ENCODE assay signal across 21 cellular contexts in the genomic region with DNA sequence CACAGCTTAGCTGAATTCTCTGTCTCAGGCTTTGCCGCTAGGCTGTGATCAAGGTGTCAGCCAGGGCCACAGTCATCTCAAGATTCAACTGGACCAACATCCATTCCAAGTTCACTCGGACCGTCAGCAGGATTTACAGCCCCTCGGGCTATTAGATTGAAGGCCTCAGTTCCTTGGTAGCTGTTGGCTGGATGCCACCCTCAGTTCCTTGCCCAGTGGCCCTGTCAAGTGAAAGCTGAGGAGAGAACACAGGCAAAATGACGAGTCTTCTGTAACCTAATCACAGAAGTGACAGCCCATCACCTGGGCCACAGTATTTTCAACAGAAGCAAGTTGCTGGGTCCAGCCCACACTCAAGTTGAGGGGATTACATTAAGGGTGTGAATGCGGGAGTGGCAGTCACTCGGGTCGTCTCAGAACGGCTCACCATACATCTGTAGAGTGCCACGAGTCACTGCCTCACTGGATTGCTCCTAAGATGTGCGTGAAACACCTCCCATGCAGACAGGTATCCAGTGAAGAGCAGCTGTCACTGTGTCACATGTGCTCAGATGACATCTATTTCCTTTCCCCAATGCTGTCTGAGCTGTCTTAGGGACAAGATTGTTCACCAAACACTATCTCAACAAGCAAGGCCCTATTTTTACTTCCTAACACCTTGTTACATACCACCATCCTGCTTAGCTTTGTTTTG.
"Had no signal": no experiment of that assay in that cellular context is flagged by ENCODE, and none has a peak within 500 bp of the region (broad histone marks: within the 10 kb centered on the region; RNA-seq: fewer than 3 reads in every experiment).

No MANE protein-coding gene starts in this region.

- FAIRE-seq: colon, keratinocyte had no signal

- H3K4me3 ChIP-seq: body of pancreas, lower lobe of right lung, neural progenitor cell, prostate gland, skin epidermis, thoracic aorta, upper lobe of left lung had no signal

- H3K27ac ChIP-seq: body of pancreas, epithelial cell of prostate, foreskin keratinocyte, lower lobe of right lung, neural progenitor cell, prostate gland, skin epidermis, thoracic aorta, upper lobe of left lung, VCaP had no signal

- H3K27ac Mint-ChIP-seq: activated CD8-positive, alpha-beta memory T cell treated with anti-CD3 and anti-CD28 coated beads, Interleukin-2, amount 10 ng/mL, durations not matched to agents 7 days and 5 days; activated naive CD8-positive, alpha-beta T cell treated with anti-CD3 and anti-CD28 coated beads, Interleukin-2, amount 10 ng/mL, durations not matched to agents 7 days and 5 days; endodermal cell; neural progenitor cell had no signal

- H3K27me3 ChIP-seq: body of pancreas, dorsolateral prefrontal cortex, neural progenitor cell, upper lobe of left lung had no signal

- H3K36me3 Mint-ChIP-seq: activated CD8-positive, alpha-beta memory T cell treated with anti-CD3 and anti-CD28 coated beads, Interleukin-2, amount 10 ng/mL, durations not matched to agents 7 days and 5 days; activated naive CD8-positive, alpha-beta T cell treated with anti-CD3 and anti-CD28 coated beads, Interleukin-2, amount 10 ng/mL, durations not matched to agents 7 days and 5 days had no signal

- ATAC-seq: activated CD8-positive, alpha-beta memory T cell treated with anti-CD3 and anti-CD28 coated beads, Interleukin-2, amount 10 ng/mL, durations not matched to agents 7 days and 5 days; body of pancreas; foreskin keratinocyte; lower lobe of right lung had no signal

- DNase-seq: activated CD4-positive, alpha-beta T cell treated with anti-CD3 and anti-CD28 coated beads for 1 hour; activated CD4-positive, alpha-beta T cell treated with anti-CD3 and anti-CD28 coated beads, Interleukin-2, amount 50 U/mL, for 48 hours; activated CD8-positive, alpha-beta memory T cell treated with anti-CD3 and anti-CD28 coated beads, Interleukin-2, amount 10 ng/mL, durations not matched to agents 7 days and 5 days; activated effector memory CD4-positive, alpha-beta T cell treated with Interleukin-2 at 50 U/mL for 16 hours; activated naive CD8-positive, alpha-beta T cell treated with anti-CD3 and anti-CD28 coated beads, Interleukin-2, amount 10 ng/mL, durations not matched to agents 7 days and 5 days; body of pancreas; dorsolateral prefrontal cortex; endodermal cell; foreskin keratinocyte; lower lobe of right lung; right cardiac atrium; T-helper 2 cell; upper lobe of left lung had no signal

- H3K4me3 Mint-ChIP-seq: activated CD8-positive, alpha-beta memory T cell treated with anti-CD3 and anti-CD28 coated beads, Interleukin-2, amount 10 ng/mL, durations not matched to agents 7 days and 5 days; activated naive CD8-positive, alpha-beta T cell treated with anti-CD3 and anti-CD28 coated beads, Interleukin-2, amount 10 ng/mL, durations not matched to agents 7 days and 5 days; endodermal cell; neural progenitor cell had no signal

- H3K9me3 Mint-ChIP-seq: activated naive CD8-positive, alpha-beta T cell treated with anti-CD3 and anti-CD28 coated beads, Interleukin-2, amount 10 ng/mL, durations not matched to agents 7 days and 5 days; endodermal cell; neural progenitor cell had no signal

- H3K9me3 ChIP-seq: body of pancreas, lower lobe of right lung, prostate gland, thoracic aorta, upper lobe of left lung had no signal

- H3K27me3 Mint-ChIP-seq: activated CD8-positive, alpha-beta memory T cell treated with anti-CD3 and anti-CD28 coated beads, Interleukin-2, amount 10 ng/mL, durations not matched to agents 7 days and 5 days; activated naive CD8-positive, alpha-beta T cell treated with anti-CD3 and anti-CD28 coated beads, Interleukin-2, amount 10 ng/mL, durations not matched to agents 7 days and 5 days had no signal

- H3K36me3 ChIP-seq: neural progenitor cell, prostate gland had no signal

- H3K4me1 Mint-ChIP-seq: activated CD8-positive, alpha-beta memory T cell treated with anti-CD3 and anti-CD28 coated beads, Interleukin-2, amount 10 ng/mL, durations not matched to agents 7 days and 5 days had no signal

- H3K4me1 ChIP-seq: foreskin keratinocyte, prostate gland had no signal
